20 cellular contexts compared by ENCODE assay signal in genomic region chr7:158039270-158039669, GRCh38.
DNase-seq lines count a peak whose midpoint lies in the region; ATAC-seq, FAIRE-seq and TF ChIP-seq lines count a peak whose summit lies in the region.
"Had no signal": no experiment of that assay in that cellular context is flagged by ENCODE, and none has a peak within 500 bp of the region (broad histone marks: within the 10 kb centered on the region; RNA-seq: fewer than 3 reads in every experiment).

No MANE protein-coding gene starts in this region.

- intact Hi-C loops in HepG2 (cut with micrococcal nuclease; ENCODE audit: unreplicated experiment), result no loop called here
- intact Hi-C loops in right lobe of liver (cut with DNase I), result no loop called here

- ATAC-seq in HepG2 (no peak), right lobe of liver (no peak), HG03097 (IDR thresholded peaks at IDR 0.05; ENCODE audit: low FRiP score, unreplicated experiment) (no peak)
- ATAC-seq in activated T-helper 17 cell treated with anti-CD3 and anti-CD28 coated beads, Interleukin-2, amount 50 U/mL, for 72 hours (replicated peaks), result no peak
- ATAC-seq: A549; CD8-positive, alpha-beta T cell had no signal

- no peak overlapping the region for H3K4me2 ChIP-seq in HepG2 (ENCODE audit: low read depth, low read length)
- H3K4me2 ChIP-seq: A549; BLaER1 treated with 17β-estradiol and CSF1 and Interleukin-3, amounts not matched to agents 10 nM and 100 nM had no signal

- no peaks in the 10 kb centered on the region for H3K36me3 Mint-ChIP-seq in activated T-helper 17 cell treated with anti-CD3 and anti-CD28 coated beads, Interleukin-2, amount 50 U/mL, for 72 hours (ENCODE audit: low read depth)

- TF ChIP-seq POLR2A in HepG2 (IDR thresholded peaks at IDR 0.05; ENCODE audit: insufficient read depth in 1 of 2, low read depth in 2 of 2, low read length in 2 of 2) (no peak), right lobe of liver (IDR thresholded peaks at IDR 0.05) (no peak)

- in situ Hi-C loops in HepG2 (cut with HindIII; ENCODE audit: extremely low pct_ligation_motif_present, low pct_unique_long_range_greater_than_20kb), result no loop called here

- no peak overlapping the region for H3K4me3 Mint-ChIP-seq in activated T-helper 17 cell treated with anti-CD3 and anti-CD28 coated beads, Interleukin-2, amount 50 U/mL, for 72 hours
- H3K4me3 Mint-ChIP-seq: B cell; CD4-positive, alpha-beta T cell; CD8-positive, alpha-beta T cell had no signal

- H3K9me3 Mint-ChIP-seq in activated T-helper 17 cell treated with anti-CD3 and anti-CD28 coated beads, Interleukin-2, amount 50 U/mL, for 72 hours, result peaks cover 14% of the 10 kb centered on the region

- H3K27ac Mint-ChIP-seq in activated T-helper 17 cell treated with anti-CD3 and anti-CD28 coated beads, Interleukin-2, amount 50 U/mL, for 72 hours, result no peak overlapping the region
- H3K27ac Mint-ChIP-seq: B cell; CD4-positive, alpha-beta T cell; CD8-positive, alpha-beta T cell had no signal

- peaks cover 11% of the 10 kb centered on the region for H3K27me3 Mint-ChIP-seq in activated T-helper 17 cell treated with anti-CD3 and anti-CD28 coated beads, Interleukin-2, amount 50 U/mL, for 72 hours
- H3K27me3 Mint-ChIP-seq: B cell had no signal

- H3K27ac ChIP-seq in HepG2 (ENCODE audit: extremely low read length, insufficient read depth, low read length) (no peak overlapping the region), right lobe of liver (no peak overlapping the region), temporal lobe (ENCODE audit: low read depth, low read length) (peak overlapping the region; percentile 4)
- H3K27ac ChIP-seq: 22Rv1; A549; BLaER1 treated with 17β-estradiol and CSF1 and Interleukin-3, amounts not matched to agents 10 nM and 100 nM; C4-2B had no signal

- H3K4me3 ChIP-seq in HepG2 (replicated peaks in 1 of 3; ENCODE audit: insufficient read depth in 1 of 3, low read depth in 2 of 3, low read length in 3 of 3), result no peak overlapping the region
- no peak overlapping the region for H3K4me3 ChIP-seq in right lobe of liver
- H3K4me3 ChIP-seq: A549; BLaER1 treated with 17β-estradiol and CSF1 and Interleukin-3, amounts not matched to agents 10 nM and 100 nM had no signal

- DNase-seq in HepG2 (ENCODE audit: low spot score) (no peak), right lobe of liver (no peak)
- DNase-seq: AML-193; Caco-2; Calu3; CD4-positive, alpha-beta T cell; CD8-positive, alpha-beta T cell; DMS79 treated with DMSO at 0.1 percent for 48 hours; GF-D8 had no signal

- H3K36me3 ChIP-seq in HepG2 (replicated peaks in 1 of 2; ENCODE audit: control insufficient read depth in 1 of 2, insufficient read depth in 2 of 2, low read length in 2 of 2) (no peaks in the 10 kb centered on the region), right lobe of liver (no peaks in the 10 kb centered on the region)

- no peak overlapping the region for H2AFZ ChIP-seq in HepG2 (ENCODE audit: low read length)

- H3K9ac ChIP-seq in HepG2 (ENCODE audit: insufficient read depth, low read depth, low read length), result no peak overlapping the region
- H3K9ac ChIP-seq: BLaER1 treated with 17β-estradiol and CSF1 and Interleukin-3, amounts not matched to agents 10 nM and 100 nM had no signal

- CTCF ChIA-PET in HepG2 (lab: Yijun Ruan, JAX; ENCODE audit: low intra/inter-chr PET ratio, low total read pairs), result no interaction called here

- H4K20me1 ChIP-seq in HepG2 (ENCODE audit: insufficient read depth, low read length), result peaks cover under 1% of the 10 kb centered on the region; the same call in 1 of the 2 replicates
- H4K20me1 ChIP-seq: BLaER1 treated with 17β-estradiol and CSF1 and Interleukin-3, amounts not matched to agents 10 nM and 100 nM had no signal

- H3K4me1 ChIP-seq in HepG2 (ENCODE audit: insufficient read depth, low read length) (no peaks in the 10 kb centered on the region), right lobe of liver (no peaks in the 10 kb centered on the region)
- H3K4me1 ChIP-seq: A549, Caco-2 had no signal

- H3K79me2 ChIP-seq in HepG2 (ENCODE audit: insufficient read depth, low read length), result no peaks in the 10 kb centered on the region

- TF ChIP-seq EP300 in HepG2 (IDR thresholded peaks at IDR 0.05; ENCODE audit: low read depth in 2 of 2, low read length in 2 of 2) (no peak), HepG2 (CRISPR knock-in tag; IDR thresholded peaks at IDR 0.05; ENCODE audit: borderline replicate concordance) (no peak)

- no peak for FAIRE-seq in HepG2 (lab: Jason Lieb, UNC)
- FAIRE-seq: A549, D721Med, GM12891, GM19239 had no signal

- TF ChIP-seq CTCF in HepG2 (CRISPR knock-in tag; IDR thresholded peaks at IDR 0.05) (no peak), right lobe of liver (IDR thresholded peaks at IDR 0.05) (no peak)

- no peaks in the 10 kb centered on the region for H3K4me1 Mint-ChIP-seq in activated T-helper 17 cell treated with anti-CD3 and anti-CD28 coated beads, Interleukin-2, amount 50 U/mL, for 72 hours
- H3K4me1 Mint-ChIP-seq: B cell had no signal

- no peak for TF ChIP-seq RAD21 in HepG2 (CRISPR knock-in tag; IDR thresholded peaks at IDR 0.05)

- H3K27me3 ChIP-seq in HepG2 (ENCODE audit: control insufficient read depth in 1 of 2, insufficient read depth in 2 of 2, low read length in 2 of 2) (no peaks in the 10 kb centered on the region), right lobe of liver (no peaks in the 10 kb centered on the region)
- H3K27me3 ChIP-seq: BLaER1 treated with 17β-estradiol and CSF1 and Interleukin-3, amounts not matched to agents 10 nM and 100 nM had no signal

- no TSS peak for BruUV-seq in HepG2 (replicated peaks; lab: Mats Ljungman, UMichigan)

- POLR2A ChIA-PET in HepG2 (lab: Yijun Ruan, JAX), result no interaction called here

- H3K9me3 ChIP-seq in HepG2 (ENCODE audit: low read length) (peaks cover 16% of the 10 kb centered on the region), right lobe of liver (no peaks in the 10 kb centered on the region)

TF ChIP-seq in HepG2, 621 proteins besides CTCF, POLR2A, EP300 and RAD21:
- TF ChIP-seq ZNF773 (CRISPR knock-in tag; IDR thresholded peaks at IDR 0.05; ENCODE audit: borderline replicate concordance) (peak; percentile 85; the same call in 1 of the 2 replicates), ZNF660 (CRISPR knock-in tag; IDR thresholded peaks at IDR 0.05; ENCODE audit: borderline replicate concordance, low read depth) (no peak)
